27 cellular contexts compared by ENCODE assay signal in genomic region chr1:164796916-164797315, GRCh38.
"Had no signal": no experiment of that assay in that cellular context is flagged by ENCODE, and none has a peak within 500 bp of the region (broad histone marks: within the 10 kb centered on the region; RNA-seq: fewer than 3 reads in every experiment).

No MANE protein-coding gene starts in this region.

- H3K27ac ChIP-seq: ascending aorta, transverse colon, WERI-Rb-1 had no signal

- H3K9me3 ChIP-seq: ascending aorta, esophagus squamous epithelium, ovary, stomach, transverse colon had no signal

- DNase-seq: activated CD4-positive, alpha-beta memory T cell treated with anti-CD3 and anti-CD28 coated beads for 36 hours; activated CD4-positive, alpha-beta T cell treated with anti-CD3 and anti-CD28 coated beads, Interleukin-2, amount 10 ng/mL, durations not matched to agents 24 days and 14 days; activated CD4-positive, CD25-positive, alpha-beta regulatory T cell treated with anti-CD3 and anti-CD28 coated beads, Interleukin-2, amount 50 U/mL, for 72 hours; activated CD8-positive, alpha-beta memory T cell treated with anti-CD3 and anti-CD28 coated beads, Interleukin-2, amount 50 U/mL, for 48 hours; activated gamma-delta T cell; activated naive CD4-positive, alpha-beta T cell treated with anti-CD3 and anti-CD28 coated beads, Interleukin-2, amount 10 ng/mL, durations not matched to agents 7 days and 5 days; activated naive CD8-positive, alpha-beta T cell treated with anti-CD3 and anti-CD28 coated beads, Interleukin-2, amount 10 ng/mL, durations not matched to agents 7 days and 5 days; activated T-cell treated with anti-CD3 and anti-CD28 coated beads, Interleukin-2, amount 50 U/mL, for 24 hours; caudate nucleus; endodermal cell; esophagus squamous epithelium; foreskin melanocyte; glutamatergic neuron; left cardiac atrium; left ventricle myocardium superior; naive B cell; ovary; retina; stimulated activated CD4-positive, alpha-beta T cell treated with anti-CD3 and anti-CD28 coated beads, Interleukin-1b, Interleukin-23, amount 100 ng/mL, for 48 hours; stimulated activated naive B cell treated with anti-CD40 and anti-IgM and Interleukin-4, amounts not matched to agents 10 μg/mL and 1 μg/mL and 100 μg/mL, for 72 hours; stomach; T-helper 9 cell; transverse colon; WERI-Rb-1 had no signal

- ATAC-seq: left cardiac atrium; left ventricle myocardium superior; sciatic nerve; stimulated activated naive B cell treated with anti-CD40 and anti-IgM and Interleukin-4, amounts not matched to agents 10 μg/mL and 1 μg/mL and 100 μg/mL, for 72 hours had no signal

- H3K36me3 ChIP-seq: ovary had no signal

- H3K4me3 ChIP-seq: ascending aorta, esophagus squamous epithelium, ovary, smooth muscle cell, stomach, transverse colon had no signal

- H3K27me3 ChIP-seq: ascending aorta, esophagus squamous epithelium, ovary, stomach, transverse colon had no signal
